Comparison of ENCODE assay signal across 8 cellular contexts in genomic region chr16:46853713-46854443, GRCh38. TPM values are rescaled to one million over a fixed set of nuclear protein-coding genes. Genes with fewer than 3 reads are reported as not detected.
DNase-seq lines count a peak whose midpoint lies in the region; ATAC-seq, FAIRE-seq and TF ChIP-seq lines count a peak whose summit lies in the region.

No MANE protein-coding gene starts in this region.

- peak; percentile 59 for ATAC-seq in GM21786 (IDR thresholded peaks at IDR 0.05; ENCODE audit: unreplicated experiment)

- TF ChIP-seq CTCF in WERI-Rb-1 (IDR thresholded peaks at IDR 0.05; ENCODE audit: low read depth, low read length) (peak; percentile 87), bronchial epithelial cell (IDR thresholded peaks at IDR 0.05; ENCODE audit: insufficient read depth, low read length, severe bottlenecking) (peak; percentile 94), keratinocyte (optimal IDR thresholded peaks at IDR 0.05 in 1 of 3, IDR thresholded peaks at IDR 0.05 in 1 of 3, conservative IDR thresholded peaks at IDR 0.05 in 1 of 3; ENCODE audit: extremely low read depth in 1 of 3, insufficient read depth in 2 of 3, low read length in 3 of 3) (peak; percentile 86 to 95 (median 89))

- H3K36me3 ChIP-seq in WERI-Rb-1 = no peaks in the 10 kb centered on the region
- no peaks in the 10 kb centered on the region for H3K36me3 ChIP-seq in bronchial epithelial cell (ENCODE audit: control insufficient read depth, insufficient read depth, low read length)
- no peaks in the 10 kb centered on the region for H3K36me3 ChIP-seq in keratinocyte (ENCODE audit: control insufficient read depth in 2 of 2, extremely low read depth in 1 of 2, insufficient read depth in 2 of 2, low read length in 2 of 2)

- H2AFZ ChIP-seq in keratinocyte (ENCODE audit: control insufficient read depth, low read length) = no peak overlapping the region

- peak in 13 of 14 donors; percentile 20 to 81 (median 65) for DNase-seq in C1 segment of cervical spinal cord (lab: John Stamatoyannopoulos, UW)
- DNase-seq in NCI-H1694 treated with DMSO at 0.1 percent for 48 hours (lab: John Stamatoyannopoulos, UW) = peak; percentile 44
- peak; percentile 76 for DNase-seq in WERI-Rb-1
- DNase-seq in bronchial epithelial cell (ENCODE audit: low read depth) = peak; percentile 57
- DNase-seq in keratinocyte (ENCODE audit: low read depth, low spot score) = no peak
- DNase-seq in stimulated activated CD4-positive, alpha-beta T cell treated with anti-CD3 and anti-CD28 coated beads, Interleukin-1b, Interleukin-23, amount 100 ng/mL, for 1 hour (ENCODE audit: low read depth in 2 of 2) = peak; percentile 22 to 31
- DNase-seq in GDM1 (lab: John Stamatoyannopoulos, UW) = no peak

- no peak overlapping the region for H3K4me2 ChIP-seq in keratinocyte (ENCODE audit: control insufficient read depth, extremely low read depth, insufficient read depth, low read depth, low read length)

- no peaks in the 10 kb centered on the region for H3K79me2 ChIP-seq in keratinocyte (ENCODE audit: control insufficient read depth, insufficient read depth, low read length)

- H3K4me3 ChIP-seq in WERI-Rb-1 (ENCODE audit: low read depth, low read length) = no peak overlapping the region
- no peak overlapping the region for H3K4me3 ChIP-seq in bronchial epithelial cell (ENCODE audit: low read depth, low read length)
- H3K4me3 ChIP-seq in keratinocyte (ENCODE audit: control insufficient read depth in 2 of 3, extremely low read depth in 1 of 3, insufficient read depth in 2 of 3, low read depth in 1 of 3, low read length in 3 of 3) = no peak overlapping the region

- no peaks in the 10 kb centered on the region for H4K20me1 ChIP-seq in keratinocyte (ENCODE audit: control insufficient read depth, extremely low read depth, insufficient read depth, low read length)

- H3K27ac ChIP-seq in WERI-Rb-1 (no peak overlapping the region), keratinocyte (ENCODE audit: control insufficient read depth, insufficient read depth, low read length) (no peak overlapping the region)

- H3K9me3 ChIP-seq in WERI-Rb-1 (ENCODE audit: severe bottlenecking) (no peaks in the 10 kb centered on the region), keratinocyte (ENCODE audit: control insufficient read depth, low read depth, low read length) (no peaks in the 10 kb centered on the region)

- dilution Hi-C loops in keratinocyte (cut with MboI; ENCODE audit: extremely low pct_ligation_motif_present, low sequenced_read_pairs) = no loop called here

- no peaks in the 10 kb centered on the region for H3K9me1 ChIP-seq in keratinocyte (ENCODE audit: control insufficient read depth, extremely low read depth, insufficient read depth, low read length)

- H3K27me3 ChIP-seq in WERI-Rb-1 (ENCODE audit: insufficient read depth, low read depth, severe bottlenecking) (no peaks in the 10 kb centered on the region), bronchial epithelial cell (ENCODE audit: control insufficient read depth, insufficient read depth, low read length) (peaks cover 2% of the 10 kb centered on the region), keratinocyte (ENCODE audit: control insufficient read depth, extremely low read depth, insufficient read depth, low read length) (no peaks in the 10 kb centered on the region)

- FAIRE-seq in bronchial epithelial cell (lab: Jason Lieb, UNC) = no peak
- peak; percentile 57 for FAIRE-seq in keratinocyte (lab: Jason Lieb, UNC)

- H3K4me1 ChIP-seq in keratinocyte (ENCODE audit: control insufficient read depth, extremely low read depth, insufficient read depth, low read length) = peaks cover 2% of the 10 kb centered on the region

- no peak overlapping the region for H3K9ac ChIP-seq in keratinocyte (ENCODE audit: control insufficient read depth, extremely low read depth, insufficient read depth, low read length)

RNA-seq across cellular contexts. Expression of gene C16orf87, which starts 22.9 kb away (rescaled TPM):
- total RNA-seq in bronchial epithelial cell = 5.3 and 7.6 TPM in 2 replicates
- 6.7 to 10.2 TPM (median 7.0 TPM) in 3 replicates for polyA plus RNA-seq in keratinocyte
- polyA plus RNA-seq in keratinocyte (2011; ENCODE audit: low read depth) = 2.1 TPM
- polyA plus RNA-seq in keratinocyte (2011; cell fraction: cytosol; rRNA removed) = 5.9 and 8.7 TPM in 2 replicates
- 4.0 and 6.8 TPM in 2 replicates for polyA plus RNA-seq in keratinocyte (2011; cell fraction: nucleus; rRNA removed)
- polyA plus RNA-seq in keratinocyte (2012; ENCODE audit: low replicate concordance) = 6.6 and 8.0 TPM in 2 replicates
- 1.2 to 5.2 TPM (median 2.5 TPM) in 3 replicates for polyA minus RNA-seq in keratinocyte
- 4.2 TPM for polyA minus RNA-seq in keratinocyte (2011; cell fraction: cytosol; rRNA and poly(A)+ RNA removed)
- polyA minus RNA-seq in keratinocyte (2011; cell fraction: nucleus; rRNA and poly(A)+ RNA removed) = 1.6 and 3.1 TPM in 2 replicates

RNA-seq across cellular contexts. Expression of gene GPT2, which starts 30.3 kb away (rescaled TPM):
- total RNA-seq in bronchial epithelial cell = 41.3 and 48.0 TPM in 2 replicates
- 15.4 to 19.7 TPM (median 16.1 TPM) in 3 replicates for polyA plus RNA-seq in keratinocyte
- polyA plus RNA-seq in keratinocyte (2011; ENCODE audit: low read depth) = 22.3 TPM
- polyA plus RNA-seq in keratinocyte (2011; cell fraction: cytosol; rRNA removed) = 12.5 and 16.6 TPM in 2 replicates
- polyA plus RNA-seq in keratinocyte (2011; cell fraction: nucleus; rRNA removed) = 19.9 and 20.1 TPM in 2 replicates
- polyA plus RNA-seq in keratinocyte (2012; ENCODE audit: low replicate concordance) = 17.5 and 29.9 TPM in 2 replicates
- polyA minus RNA-seq in keratinocyte = 21.9 to 55.3 TPM (median 40.2 TPM) in 3 replicates
- 20.7 TPM for polyA minus RNA-seq in keratinocyte (2011; cell fraction: cytosol; rRNA and poly(A)+ RNA removed)
- 11.0 and 16.5 TPM in 2 replicates for polyA minus RNA-seq in keratinocyte (2011; cell fraction: nucleus; rRNA and poly(A)+ RNA removed)

Comparison
In these comparisons a context has a peak if more than half of its experiments do, and no peak if none do; other contexts are left out.
1. DNase-seq: peak in C1 segment of cervical spinal cord (13 of 14), NCI-H1694 treated with DMSO at 0.1 percent for 48 hours (single experiment), WERI-Rb-1 (single experiment), bronchial epithelial cell (single experiment) and stimulated activated CD4-positive, alpha-beta T cell treated with anti-CD3 and anti-CD28 coated beads, Interleukin-1b, Interleukin-23, amount 100 ng/mL, for 1 hour (2 of 2); none in keratinocyte (single experiment) and GDM1 (single experiment).
2. Peak in every context shown above with its lines, with median percentiles within 50 percentile points of each other: CTCF ChIP-seq.